17 cellular contexts compared by ENCODE assay signal in genomic region chr6:3286641-3287171, GRCh38. TPM values are rescaled to one million over a fixed set of nuclear protein-coding genes. Genes with fewer than 3 reads are reported as not detected.
"Had no signal": no experiment of that assay in that cellular context is flagged by ENCODE, and none has a peak within 500 bp of the region (broad histone marks: within the 10 kb centered on the region; RNA-seq: fewer than 3 reads in every experiment).

No MANE protein-coding gene starts in this region.

- ATAC-seq: activated CD8-positive, alpha-beta memory T cell treated with anti-CD3 and anti-CD28 coated beads, Interleukin-2, amount 10 ng/mL, durations not matched to agents 7 days and 5 days; left colon; mucosa of descending colon; pancreas had no signal

- FAIRE-seq: bronchial epithelial cell, colon, endothelial cell of umbilical vein, pancreas had no signal

- H3K27ac ChIP-seq: foreskin keratinocyte, pancreas had no signal

- H3K36me3 Mint-ChIP-seq: activated CD8-positive, alpha-beta memory T cell treated with anti-CD3 and anti-CD28 coated beads, Interleukin-2, amount 10 ng/mL, durations not matched to agents 7 days and 5 days; activated naive CD8-positive, alpha-beta T cell had no signal

- H3K4me1 Mint-ChIP-seq: activated CD8-positive, alpha-beta memory T cell treated with anti-CD3 and anti-CD28 coated beads, Interleukin-2, amount 10 ng/mL, durations not matched to agents 7 days and 5 days had no signal

- H3K27ac Mint-ChIP-seq: activated CD8-positive, alpha-beta memory T cell treated with anti-CD3 and anti-CD28 coated beads, Interleukin-2, amount 10 ng/mL, durations not matched to agents 7 days and 5 days; activated naive CD8-positive, alpha-beta T cell; activated T-cell treated with anti-CD3 and anti-CD28 coated beads, Interleukin-2, amount 50 U/mL, for 24 hours; nephron; T-helper 2 cell treated with Interferon-gamma antibody and Interleukin-4, amounts not matched to agents 5 μg/mL and 100 μg/mL, for 36 hours had no signal

- DNase-seq: activated CD4-positive, alpha-beta T cell treated with anti-CD3 and anti-CD28 coated beads, Interleukin-2, amount 50 U/mL, for 4 hours; activated CD4-positive, CD25-positive, alpha-beta regulatory T cell treated with anti-CD3 and anti-CD28 coated beads, Interleukin-2, amount 50 U/mL, for 72 hours; activated CD8-positive, alpha-beta memory T cell treated with anti-CD3 and anti-CD28 coated beads, Interleukin-2, amount 10 ng/mL, durations not matched to agents 7 days and 5 days; activated gamma-delta T cell; mammary epithelial cell; mucosa of descending colon; SW 1271 had no signal

- H3K4me3 ChIP-seq: mucosa of descending colon, pancreas had no signal

- H3K27me3 ChIP-seq: pancreas had no signal

- H3K9me3 ChIP-seq: mucosa of descending colon, pancreas had no signal

- H3K4me1 ChIP-seq: pancreas had no signal

- H3K9me3 Mint-ChIP-seq: activated T-cell treated with anti-CD3 and anti-CD28 coated beads, Interleukin-2, amount 50 U/mL, for 24 hours; nephron; T-helper 2 cell treated with Interferon-gamma antibody and Interleukin-4, amounts not matched to agents 5 μg/mL and 100 μg/mL, for 36 hours had no signal

- H3K4me3 Mint-ChIP-seq: activated CD8-positive, alpha-beta memory T cell treated with anti-CD3 and anti-CD28 coated beads, Interleukin-2, amount 10 ng/mL, durations not matched to agents 7 days and 5 days; activated naive CD8-positive, alpha-beta T cell; activated T-cell treated with anti-CD3 and anti-CD28 coated beads, Interleukin-2, amount 50 U/mL, for 24 hours; nephron; T-helper 2 cell treated with Interferon-gamma antibody and Interleukin-4, amounts not matched to agents 5 μg/mL and 100 μg/mL, for 36 hours had no signal

- H3K27me3 Mint-ChIP-seq: activated CD8-positive, alpha-beta memory T cell treated with anti-CD3 and anti-CD28 coated beads, Interleukin-2, amount 10 ng/mL, durations not matched to agents 7 days and 5 days; activated naive CD8-positive, alpha-beta T cell; activated T-cell treated with anti-CD3 and anti-CD28 coated beads, Interleukin-2, amount 50 U/mL, for 24 hours had no signal

RNA-seq across cellular contexts. Expression of gene TUBB2B, which starts 59.3 kb away (rescaled TPM):
- total RNA-seq: activated CD8-positive, alpha-beta memory T cell treated with anti-CD3 and anti-CD28 coated beads, Interleukin-2, amount 10 ng/mL, durations not matched to agents 7 days and 5 days had no signal
